Comparison of ENCODE assay signal across 15 cellular contexts in genomic region chr21:32367158-32367557, GRCh38. TPM values are rescaled to one million over a fixed set of nuclear protein-coding genes. Genes with fewer than 3 reads are reported as not detected.
DNase-seq lines count a peak whose midpoint lies in the region; ATAC-seq and TF ChIP-seq lines count a peak whose summit lies in the region.
"Had no signal": no experiment of that assay in that cellular context is flagged by ENCODE, and none has a peak within 500 bp of the region (broad histone marks: within the 10 kb centered on the region; RNA-seq: fewer than 3 reads in every experiment).

No MANE protein-coding gene starts in this region.

- no peaks in the 10 kb centered on the region for H3K36me3 ChIP-seq in uterus
- peaks cover 5 to 84% (median 31%) of the 10 kb centered on the region in 3 experiments for H3K36me3 ChIP-seq in naive thymus-derived CD4-positive, alpha-beta T cell (ENCODE audit: control insufficient read depth in 2 of 3, insufficient read depth in 3 of 3, low read length in 3 of 3)

- intact Hi-C loops in uterus (cut with DNase I; ENCODE audit: low total_unique reads): no loop called here
- intact Hi-C loops in naive thymus-derived CD4-positive, alpha-beta T cell (cut with micrococcal nuclease): no loop called here

- H3K36me3 Mint-ChIP-seq in naive thymus-derived CD4-positive, alpha-beta T cell: peaks cover 15 to 64% (median 35%) of the 10 kb centered on the region in 5 donors

- DNase-seq in NCI-H69 (lab: John Stamatoyannopoulos, UW) (peak; percentile 24), cardiac fibroblast (ENCODE audit: low read depth in 2 of 2) (peak; percentile 14 to 31), fibroblast of villous mesenchyme (ENCODE audit: low read depth) (peak; percentile 48), uterus (peak in 1 of 2 donors; percentile 53), HPDE6-E6E7 (ENCODE audit: extremely low spot score) (no peak)
- no peak for DNase-seq in naive thymus-derived CD4-positive, alpha-beta T cell
- DNase-seq: CD8-positive, alpha-beta memory T cell; HFFc6; Karpas-422; NCI-H1417 treated with DMSO at 0.1 percent for 48 hours; NCI-H2029; NCI-H2171 treated with DMSO at 0.1 percent for 48 hours; SHP77 treated with DMSO at 0.1 percent for 48 hours had no signal

- no peak for ATAC-seq in naive thymus-derived CD4-positive, alpha-beta T cell
- ATAC-seq in GM18858 (IDR thresholded peaks at IDR 0.05; ENCODE audit: unreplicated experiment): no peak

- H3K9me3 Mint-ChIP-seq in naive thymus-derived CD4-positive, alpha-beta T cell: no peaks in the 10 kb centered on the region
- H3K9me3 Mint-ChIP-seq: CD8-positive, alpha-beta memory T cell; HFFc6 had no signal

- H3K27ac Mint-ChIP-seq in naive thymus-derived CD4-positive, alpha-beta T cell: peak overlapping the region in 1 of 9 donors; percentile 43
- H3K27ac Mint-ChIP-seq: HFFc6 had no signal

- H3K27me3 Mint-ChIP-seq in naive thymus-derived CD4-positive, alpha-beta T cell: no peaks in the 10 kb centered on the region
- H3K27me3 Mint-ChIP-seq: CD8-positive, alpha-beta memory T cell had no signal

- POLR2A ChIA-PET in naive thymus-derived CD4-positive, alpha-beta T cell (lab: Charles Lee): no interaction called here

- H3K9me3 ChIP-seq in uterus: no peaks in the 10 kb centered on the region
- H3K9me3 ChIP-seq in naive thymus-derived CD4-positive, alpha-beta T cell (ENCODE audit: control insufficient read depth in 2 of 3, low read length in 3 of 3): no peaks in the 10 kb centered on the region
- H3K9me3 ChIP-seq: BLaER1 had no signal

- CTCF ChIA-PET in naive thymus-derived CD4-positive, alpha-beta T cell (lab: Charles Lee): no interaction called here

- no peak for TF ChIP-seq CTCF in cardiac fibroblast (IDR thresholded peaks at IDR 0.05; ENCODE audit: low read depth, low read length)
- TF ChIP-seq CTCF in fibroblast of villous mesenchyme (IDR thresholded peaks at IDR 0.05; ENCODE audit: insufficient read depth, low read depth, low read length): no peak
- TF ChIP-seq CTCF in uterus (IDR thresholded peaks at IDR 0.05): no peak

- H3K27me3 ChIP-seq in uterus: no peaks in the 10 kb centered on the region
- no peaks in the 10 kb centered on the region for H3K27me3 ChIP-seq in naive thymus-derived CD4-positive, alpha-beta T cell (ENCODE audit: control insufficient read depth in 2 of 2, insufficient read depth in 2 of 2, low read length in 2 of 2)
- H3K27me3 ChIP-seq: BLaER1 had no signal

- H3K4me1 ChIP-seq in uterus: peaks cover 12 to 24% of the 10 kb centered on the region in 2 donors
- H3K4me1 ChIP-seq in naive thymus-derived CD4-positive, alpha-beta T cell (ENCODE audit: control insufficient read depth in 2 of 2, insufficient read depth in 2 of 2, low read length in 2 of 2): no peaks in the 10 kb centered on the region

- no peak for TF ChIP-seq POLR2A in uterus (IDR thresholded peaks at IDR 0.05)

- H3K4me3 Mint-ChIP-seq in naive thymus-derived CD4-positive, alpha-beta T cell: no peak overlapping the region
- H3K4me3 Mint-ChIP-seq: CD8-positive, alpha-beta memory T cell; HFFc6 had no signal

- H3K27ac ChIP-seq in uterus: peak overlapping the region; percentile 92 to 99
- H3K27ac ChIP-seq in naive thymus-derived CD4-positive, alpha-beta T cell (ENCODE audit: low read depth, low read length): no peak overlapping the region
- H3K27ac ChIP-seq: BLaER1 had no signal

- H3K4me1 Mint-ChIP-seq in naive thymus-derived CD4-positive, alpha-beta T cell: peaks cover 0 to 8% (median 0%) of the 10 kb centered on the region in 7 donors
- H3K4me1 Mint-ChIP-seq: CD8-positive, alpha-beta memory T cell had no signal

- H3K4me3 ChIP-seq in cardiac fibroblast (replicated peaks in 1 of 2; ENCODE audit: low read depth in 2 of 2, low read length in 2 of 2) (no peak overlapping the region), fibroblast of villous mesenchyme (ENCODE audit: low read depth, low read length) (no peak overlapping the region), uterus (no peak overlapping the region)
- no peak overlapping the region for H3K4me3 ChIP-seq in naive thymus-derived CD4-positive, alpha-beta T cell (ENCODE audit: low read length)
- H3K4me3 ChIP-seq: BLaER1 had no signal

RNA-seq across cellular contexts. Expression of gene URB1, which starts 25.7 kb away (rescaled TPM):
- total RNA-seq in fibroblast of villous mesenchyme: 17.4 and 37.1 TPM in 2 replicates
- total RNA-seq in uterus: 10 to 100 TPM; 11.8 to 31.0 (median 26.0) TPM
- total RNA-seq in naive thymus-derived CD4-positive, alpha-beta T cell: 10 to 100 TPM; 14.5 to 20.6 (median 17.9) TPM
- polyA plus RNA-seq in naive thymus-derived CD4-positive, alpha-beta T cell: 1 to 10 TPM; 1.8 to 6.1 TPM

RNA-seq across cellular contexts. Expression of gene EVA1C, which starts 45.3 kb away (rescaled TPM):
- total RNA-seq in fibroblast of villous mesenchyme (8.4 and 10.8 TPM in 2 replicates), uterus (100 to 1,000 TPM in 1 of 4 donors, 10 to 100 TPM in 2, 1 to 10 TPM in 1; 8.3 to 105 (median 48.7) TPM)
- 10 to 100 TPM in 4 of 5 experiments, 1 to 10 TPM in 1; 2.6 to 16.3 (median 12.3) TPM for total RNA-seq in naive thymus-derived CD4-positive, alpha-beta T cell
- 10 to 100 TPM in 1 of 2 donors, 1 to 10 TPM in 1; 3.8 to 11.0 TPM for polyA plus RNA-seq in naive thymus-derived CD4-positive, alpha-beta T cell

Comparison
In these comparisons a context has a peak if more than half of its experiments do, and no peak if none do; other contexts are left out.
1. DNase-seq: peak in NCI-H69 (single experiment), cardiac fibroblast (2 of 2) and fibroblast of villous mesenchyme (single experiment); none in naive thymus-derived CD4-positive, alpha-beta T cell (0 of 9) and HPDE6-E6E7 (single experiment).